Comparison of ENCODE assay signal across 8 cellular contexts in the genomic region with DNA sequence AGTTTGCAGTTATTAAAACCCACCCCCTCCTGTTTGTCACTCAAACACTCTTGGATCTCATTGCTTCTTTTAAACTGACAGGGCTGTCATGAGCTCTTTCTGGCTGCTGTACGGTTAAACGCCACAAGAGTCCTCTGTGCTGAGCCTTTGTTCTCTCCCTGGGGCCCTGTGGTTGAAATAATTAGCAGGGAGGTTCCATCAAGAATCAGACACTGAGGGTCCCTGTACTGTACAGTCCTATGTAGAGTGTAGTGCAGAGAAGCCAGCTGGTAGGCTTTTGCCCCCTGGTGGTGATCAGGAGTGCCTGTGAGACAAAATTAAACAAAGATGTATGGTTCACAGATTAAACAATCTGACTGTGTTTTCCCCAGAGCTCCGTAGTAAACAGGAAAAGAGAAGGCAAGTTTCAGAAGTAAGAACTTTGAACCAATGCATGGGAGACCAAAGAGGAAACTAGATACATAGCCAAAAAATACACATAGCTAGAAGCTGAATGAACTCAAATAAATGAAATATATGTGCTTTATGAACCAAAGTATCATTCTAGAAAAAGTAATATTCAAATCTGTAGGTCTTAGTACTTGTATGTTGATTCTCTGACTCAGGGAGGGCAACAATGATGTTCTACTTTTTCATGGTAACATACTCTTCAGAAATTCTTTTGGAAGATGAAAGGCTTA. TPM values are rescaled to one million over a fixed set of nuclear protein-coding genes. Genes with fewer than 3 reads are reported as not detected.
DNase-seq lines count a peak whose midpoint lies in the region; ATAC-seq and TF ChIP-seq lines count a peak whose summit lies in the region.

No MANE protein-coding gene starts in this region.

- POLR2A ChIA-PET in BJ (lab: Charles Lee), result interaction anchor here (0.6 kb wide), 1 partner anchor 153 kb away, joined by 5 read pairs; no protein-coding TSS in a partner anchor

- H3K27me3 ChIP-seq in BJ (ENCODE audit: control insufficient read depth, insufficient read depth, low read length), result no peaks in the 10 kb centered on the region
- no peaks in the 10 kb centered on the region for H3K27me3 ChIP-seq in liver (ENCODE audit: control insufficient read depth in 4 of 4, insufficient read depth in 4 of 4, low read length in 3 of 4)

- H3K9ac ChIP-seq in liver (ENCODE audit: low read depth in 1 of 2, low read length in 2 of 2), result no peak overlapping the region

- TF ChIP-seq RAD21 in liver (IDR thresholded peaks at IDR 0.05), result peak; percentile 91 to 92

- no peak overlapping the region for H3K4me3 ChIP-seq in BJ (ENCODE audit: low read depth, low read length)
- peak overlapping the region in 2 of 3 donors; percentile 83 to 93 for H3K4me3 ChIP-seq in liver (ENCODE audit: low read depth in 1 of 3, low read length in 3 of 3)

- no peaks in the 10 kb centered on the region for H3K36me3 ChIP-seq in BJ (ENCODE audit: control insufficient read depth, insufficient read depth, low read length)
- no peaks in the 10 kb centered on the region for H3K36me3 ChIP-seq in liver (ENCODE audit: control insufficient read depth in 4 of 4, insufficient read depth in 3 of 4, low read depth in 1 of 4, low read length in 3 of 4)

- no peak for DNase-seq in BJ (ENCODE audit: low read depth)
- peak; percentile 22 for DNase-seq in GM19238 (ENCODE audit: insufficient read length, low spot score)
- DNase-seq in NCI-H446 treated with DMSO at 0.1 percent for 48 hours (lab: John Stamatoyannopoulos, UW), result peak; percentile 78
- DNase-seq in stimulated activated CD4-positive, alpha-beta T cell treated with anti-CD3 and anti-CD28 coated beads, Interleukin-4, amount 100 ng/mL, for 4 hours, result peak; percentile 38 to 69

- H3K9me3 ChIP-seq in liver (ENCODE audit: control insufficient read depth in 4 of 4, low read length in 3 of 4), result no peaks in the 10 kb centered on the region

- H3K27ac ChIP-seq in cingulate gyrus (ENCODE audit: low read depth, low read length) (peak overlapping the region; percentile 71), liver (ENCODE audit: low read depth in 1 of 2, low read length in 2 of 2) (no peak overlapping the region)

- CTCF ChIA-PET in BJ (lab: Yijun Ruan, JAX), result interaction anchor here (0.5 to 9.2 kb wide), 60 partner anchors 9 to 605 kb away, joined by 3 to 224 read pairs (median 4); partner anchors contain the start of genes EFCAB5 and GIT1

- TF ChIP-seq CTCF in BJ (IDR thresholded peaks at IDR 0.05; ENCODE audit: insufficient read depth, low read depth, low read length), result peak; percentile 93
- TF ChIP-seq CTCF in liver (IDR thresholded peaks at IDR 0.05; ENCODE audit: low read depth, low read length, missing input control), result peak; percentile 88

- WGBS in liver, result 1% methylated on average over 3 of the region's 3 CpGs

- ATAC-seq in HG03442 (IDR thresholded peaks at IDR 0.05; ENCODE audit: unreplicated experiment), result peak; percentile 47
- peak; percentile 70 to 75 for ATAC-seq in activated CD4-positive, CD25-positive, alpha-beta regulatory T cell treated with anti-CD3 and anti-CD28 coated beads, Interleukin-2, amount 50 U/mL, for 24 hours

- peaks cover 0 to 29% (median 18%) of the 10 kb centered on the region in 4 donors for H3K4me1 ChIP-seq in liver (ENCODE audit: control insufficient read depth in 4 of 4, insufficient read depth in 4 of 4, low read length in 3 of 4)

TF ChIP-seq in liver, 16 proteins besides CTCF, POLR2A, EP300 and RAD21:
- TF ChIP-seq RXRA (IDR thresholded peaks at IDR 0.05), result peak in 1 of 2 donors; percentile 16
- TF ChIP-seq REST (IDR thresholded peaks at IDR 0.05), result no peak
- no peak for TF ChIP-seq FOXA2 (IDR thresholded peaks at IDR 0.05)
- peak; percentile 6 for TF ChIP-seq SP1 (IDR thresholded peaks at IDR 0.05)
- no peak for TF ChIP-seq GABPA (IDR thresholded peaks at IDR 0.05 in 1 of 2, conservative IDR thresholded peaks at IDR 0.05 in 1 of 2)
TF ChIP-seq in liver: peak in this region for 2.

RNA-seq across cellular contexts. Expression of gene SSH2, which starts 1.4 kb away (rescaled TPM):
- polyA plus RNA-seq in BJ (2011; rRNA removed), result 5.7 and 9.1 TPM in 2 replicates
- polyA minus RNA-seq in BJ (2011; rRNA and poly(A)+ RNA removed), result 12.5 and 14.8 TPM in 2 replicates
- 10 to 100 TPM in 1 of 2 donors, 1 to 10 TPM in 1; 8.6 to 14.1 TPM for total RNA-seq in liver
- 10 to 100 TPM in 1 of 2 donors, 1 to 10 TPM in 1; 7.5 to 13.9 TPM for polyA plus RNA-seq in liver

RNA-seq across cellular contexts. Expression of gene EFCAB5, which starts 10.0 kb away (rescaled TPM):
- polyA plus RNA-seq in BJ (2011; rRNA removed) (0.13 TPM in 1 of 2 replicates, not detected in the other), liver (not detected)
- not detected in 2 replicates for polyA minus RNA-seq in BJ (2011; rRNA and poly(A)+ RNA removed)
- under 1 TPM; under 0.01 to 0.05 TPM for total RNA-seq in liver
